In the genomic region with DNA sequence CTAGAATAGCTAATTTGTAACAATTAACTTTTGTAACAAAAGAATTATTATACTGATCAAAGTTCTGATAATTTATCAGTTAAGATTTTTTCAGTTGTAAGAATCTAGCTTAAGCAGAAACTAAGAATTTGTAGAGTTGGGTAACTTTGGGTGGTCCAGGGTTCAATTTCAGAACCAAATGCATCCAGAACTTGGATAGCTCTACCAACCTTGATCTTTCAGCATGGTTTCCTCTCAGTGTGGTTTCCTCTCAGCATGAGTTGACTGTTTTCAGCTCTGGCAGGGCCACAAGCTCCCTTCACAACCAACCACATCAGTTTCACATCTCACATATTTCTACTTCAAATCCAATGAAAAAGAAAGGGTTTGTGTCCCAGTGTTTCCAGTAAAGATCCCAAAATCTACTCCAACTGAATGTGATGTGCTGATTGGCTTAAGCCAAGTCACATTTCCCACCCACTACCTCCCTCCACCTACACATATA, we compare ENCODE assay signal across 2 cellular contexts.
TF ChIP-seq lines count a peak whose summit lies in the region.

No MANE protein-coding gene starts in this region.

TF ChIP-seq in liver, 16 proteins besides CTCF, POLR2A, EP300 and RAD21:
- TF ChIP-seq GABPA (IDR thresholded peaks at IDR 0.05 in 1 of 2, conservative IDR thresholded peaks at IDR 0.05 in 1 of 2) (no peak), JUND (IDR thresholded peaks at IDR 0.05) (no peak), TAF1 (conservative IDR thresholded peaks at IDR 0.05) (no peak), HNF4A (conservative IDR thresholded peaks at IDR 0.05) (no peak), SP1 (IDR thresholded peaks at IDR 0.05) (no peak), EGR1 (IDR thresholded peaks at IDR 0.05; ENCODE audit: low read depth in 2 of 2) (no peak), RXRA (IDR thresholded peaks at IDR 0.05) (no peak)
- TF ChIP-seq, protein P1, sequence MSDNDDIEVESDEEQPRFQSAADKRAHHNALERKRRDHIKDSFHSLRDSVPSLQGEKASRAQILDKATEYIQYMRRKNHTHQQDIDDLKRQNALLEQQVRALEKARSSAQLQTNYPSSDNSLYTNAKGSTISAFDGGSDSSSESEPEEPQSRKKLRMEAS (IDR thresholded peaks at IDR 0.05) = no peak
- TF ChIP-seq, protein P2, sequence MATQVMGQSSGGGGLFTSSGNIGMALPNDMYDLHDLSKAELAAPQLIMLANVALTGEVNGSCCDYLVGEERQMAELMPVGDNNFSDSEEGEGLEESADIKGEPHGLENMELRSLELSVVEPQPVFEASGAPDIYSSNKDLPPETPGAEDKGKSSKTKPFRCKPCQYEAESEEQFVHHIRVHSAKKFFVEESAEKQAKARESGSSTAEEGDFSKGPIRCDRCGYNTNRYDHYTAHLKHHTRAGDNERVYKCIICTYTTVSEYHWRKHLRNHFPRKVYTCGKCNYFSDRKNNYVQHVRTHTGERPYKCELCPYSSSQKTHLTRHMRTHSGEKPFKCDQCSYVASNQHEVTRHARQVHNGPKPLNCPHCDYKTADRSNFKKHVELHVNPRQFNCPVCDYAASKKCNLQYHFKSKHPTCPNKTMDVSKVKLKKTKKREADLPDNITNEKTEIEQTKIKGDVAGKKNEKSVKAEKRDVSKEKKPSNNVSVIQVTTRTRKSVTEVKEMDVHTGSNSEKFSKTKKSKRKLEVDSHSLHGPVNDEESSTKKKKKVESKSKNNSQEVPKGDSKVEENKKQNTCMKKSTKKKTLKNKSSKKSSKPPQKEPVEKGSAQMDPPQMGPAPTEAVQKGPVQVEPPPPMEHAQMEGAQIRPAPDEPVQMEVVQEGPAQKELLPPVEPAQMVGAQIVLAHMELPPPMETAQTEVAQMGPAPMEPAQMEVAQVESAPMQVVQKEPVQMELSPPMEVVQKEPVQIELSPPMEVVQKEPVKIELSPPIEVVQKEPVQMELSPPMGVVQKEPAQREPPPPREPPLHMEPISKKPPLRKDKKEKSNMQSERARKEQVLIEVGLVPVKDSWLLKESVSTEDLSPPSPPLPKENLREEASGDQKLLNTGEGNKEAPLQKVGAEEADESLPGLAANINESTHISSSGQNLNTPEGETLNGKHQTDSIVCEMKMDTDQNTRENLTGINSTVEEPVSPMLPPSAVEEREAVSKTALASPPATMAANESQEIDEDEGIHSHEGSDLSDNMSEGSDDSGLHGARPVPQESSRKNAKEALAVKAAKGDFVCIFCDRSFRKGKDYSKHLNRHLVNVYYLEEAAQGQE (IDR thresholded peaks at IDR 0.05) = no peak
- TF ChIP-seq, protein P3, sequence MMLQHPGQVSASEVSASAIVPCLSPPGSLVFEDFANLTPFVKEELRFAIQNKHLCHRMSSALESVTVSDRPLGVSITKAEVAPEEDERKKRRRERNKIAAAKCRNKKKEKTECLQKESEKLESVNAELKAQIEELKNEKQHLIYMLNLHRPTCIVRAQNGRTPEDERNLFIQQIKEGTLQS (IDR thresholded peaks at IDR 0.05) = no peak

TF ChIP-seq in HepG2, 621 proteins besides CTCF, POLR2A, EP300 and RAD21:
- no peak for TF ChIP-seq CC2D1A (CRISPR knock-in tag; IDR thresholded peaks at IDR 0.05)
- TF ChIP-seq, protein P4, sequence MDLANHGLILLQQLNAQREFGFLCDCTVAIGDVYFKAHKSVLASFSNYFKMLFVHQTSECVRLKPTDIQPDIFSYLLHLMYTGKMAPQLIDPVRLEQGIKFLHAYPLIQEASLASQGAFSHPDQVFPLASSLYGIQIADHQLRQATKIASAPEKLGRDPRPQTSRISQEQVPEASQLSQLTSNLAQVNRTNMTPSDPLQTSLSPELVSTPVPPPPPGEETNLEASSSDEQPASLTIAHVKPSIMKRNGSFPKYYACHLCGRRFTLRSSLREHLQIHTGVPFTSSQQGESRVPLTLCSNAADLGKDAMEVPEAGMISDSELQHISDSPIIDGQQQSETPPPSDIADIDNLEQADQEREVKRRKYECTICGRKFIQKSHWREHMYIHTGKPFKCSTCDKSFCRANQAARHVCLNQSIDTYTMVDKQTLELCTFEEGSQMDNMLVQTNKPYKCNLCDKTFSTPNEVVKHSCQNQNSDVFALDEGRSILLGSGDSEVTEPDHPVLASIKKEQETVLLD (CRISPR knock-in tag; IDR thresholded peaks at IDR 0.05; ENCODE audit: low read depth) = no peak
- TF ChIP-seq, protein P5, sequence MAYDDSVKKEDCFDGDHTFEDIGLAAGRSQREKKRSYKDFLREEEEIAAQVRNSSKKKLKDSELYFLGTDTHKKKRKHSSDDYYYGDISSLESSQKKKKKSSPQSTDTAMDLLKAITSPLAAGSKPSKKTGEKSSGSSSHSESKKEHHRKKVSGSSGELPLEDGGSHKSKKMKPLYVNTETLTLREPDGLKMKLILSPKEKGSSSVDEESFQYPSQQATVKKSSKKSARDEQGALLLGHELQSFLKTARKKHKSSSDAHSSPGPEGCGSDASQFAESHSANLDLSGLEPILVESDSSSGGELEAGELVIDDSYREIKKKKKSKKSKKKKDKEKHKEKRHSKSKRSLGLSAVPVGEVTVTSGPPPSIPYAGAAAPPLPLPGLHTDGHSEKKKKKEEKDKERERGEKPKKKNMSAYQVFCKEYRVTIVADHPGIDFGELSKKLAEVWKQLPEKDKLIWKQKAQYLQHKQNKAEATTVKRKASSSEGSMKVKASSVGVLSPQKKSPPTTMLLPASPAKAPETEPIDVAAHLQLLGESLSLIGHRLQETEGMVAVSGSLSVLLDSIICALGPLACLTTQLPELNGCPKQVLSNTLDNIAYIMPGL (CRISPR knock-in tag; IDR thresholded peaks at IDR 0.05; ENCODE audit: borderline replicate concordance in 1 of 2, low read depth in 1 of 2) = no peak
TF ChIP-seq in HepG2: peak in this region for 0.
